In the genomic region with DNA sequence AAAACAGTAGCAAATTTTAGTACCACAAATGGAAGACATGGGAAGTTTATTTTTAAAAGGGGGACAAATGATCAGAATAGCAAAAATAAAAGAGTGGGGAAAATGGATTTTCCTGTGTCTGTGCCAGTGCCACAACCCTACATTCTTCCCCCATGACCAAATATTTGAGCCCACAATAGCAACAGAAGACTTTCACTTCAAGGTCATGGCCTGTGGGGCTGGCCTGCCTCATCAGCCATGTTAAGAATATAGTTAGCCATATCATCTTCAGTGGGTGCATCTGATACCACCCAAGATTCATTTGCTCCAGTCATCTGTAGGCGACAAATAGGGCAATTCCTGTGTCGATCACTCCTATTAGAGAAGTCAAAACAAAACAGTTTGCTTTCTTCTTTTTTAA, we compare ENCODE assay signal across 18 cellular contexts. TPM values are rescaled to one million over a fixed set of nuclear protein-coding genes. Genes with fewer than 3 reads are reported as not detected.
DNase-seq lines count a peak whose midpoint lies in the region; TF ChIP-seq lines count a peak whose summit lies in the region.
"Had no signal": no experiment of that assay in that cellular context is flagged by ENCODE, and none has a peak within 500 bp of the region (broad histone marks: within the 10 kb centered on the region; RNA-seq: fewer than 3 reads in every experiment).

No MANE protein-coding gene starts in this region.

- peaks cover 5% of the 10 kb centered on the region for H3K36me3 ChIP-seq in mammary epithelial cell (ENCODE audit: insufficient read depth, low read length)
- H3K36me3 ChIP-seq in breast epithelium, result no peaks in the 10 kb centered on the region
- peaks cover 5 to 11% (median 9%) of the 10 kb centered on the region in 3 donors for H3K36me3 ChIP-seq in tibial artery
- H3K36me3 ChIP-seq: colonic mucosa had no signal

- dilution Hi-C loops in mammary epithelial cell (cut with HindIII; ENCODE audit: low sequenced_read_pairs), result no loop called here

- H4K20me1 ChIP-seq in mammary epithelial cell (ENCODE audit: insufficient read depth, low read length), result no peaks in the 10 kb centered on the region

- 100% methylated on average over 2 of the region's 2 CpGs for WGBS in mammary epithelial cell (ENCODE audit: low coverage, missing lambda C conversion rate)

- in situ Hi-C loops in mammary epithelial cell (cut with MboI; ENCODE audit: low sequenced_read_pairs in 2 of 2), result loop anchor here in 1 of 2 donors (10.0 kb wide), 1 partner anchor 220 kb away; no protein-coding TSS in a partner anchor

- DNase-seq in mammary epithelial cell (no peak), breast epithelium (ENCODE audit: low spot score in 2 of 2) (no peak), amniotic epithelial cell (ENCODE audit: low read depth) (peak; percentile 13), hepatic stellate cell (ENCODE audit: low spot score) (peak; percentile 32), tibial artery (no peak), DMS153 treated with DMSO at 0.1 percent for 48 hours (lab: John Stamatoyannopoulos, UW; ENCODE audit: unreplicated experiment) (no peak), NCI-H1436 treated with DMSO at 0.1 percent for 48 hours (lab: John Stamatoyannopoulos, UW) (no peak), DMS79 (lab: John Stamatoyannopoulos, UW) (no peak)
- DNase-seq: anterior cingulate cortex; CD4-positive, alpha-beta T cell; colonic mucosa; NCI-H1105 treated with DMSO at 0.1 percent for 48 hours; NCI-H2171; pancreas had no signal

- no TSS peak for BruUV-seq in mammary epithelial cell (replicated peaks; lab: Mats Ljungman, UMichigan)

- H2AFZ ChIP-seq in mammary epithelial cell (ENCODE audit: low read depth, low read length), result no peak overlapping the region

- no peak for TF ChIP-seq CTCF in mammary epithelial cell (conservative IDR thresholded peaks at IDR 0.05 in 1 of 2, IDR thresholded peaks at IDR 0.05 in 1 of 2; ENCODE audit: extremely low read depth in 1 of 2, insufficient read depth in 1 of 2, low read depth in 1 of 2, low read length in 2 of 2)
- TF ChIP-seq CTCF in breast epithelium (IDR thresholded peaks at IDR 0.05), result no peak
- no peak for TF ChIP-seq CTCF in tibial artery (IDR thresholded peaks at IDR 0.05)

- intact Hi-C loops in mammary epithelial cell (cut with micrococcal nuclease), result loop anchor here (1.0 to 2.0 kb wide), 5 partner anchors 26 to 221 kb away; a partner anchor contains a TSS
- intact Hi-C loops in breast epithelium (cut with DNase I; ENCODE audit: low total_unique reads), result loop anchor here (10.0 kb wide), 1 partner anchor 100 kb away; no protein-coding TSS in a partner anchor
- intact Hi-C loops in tibial artery (cut with DNase I; ENCODE audit: low total_unique reads), result loop anchor here (5.0 kb wide), 1 partner anchor 107 kb away; no protein-coding TSS in a partner anchor

- peaks cover 3% of the 10 kb centered on the region for H3K79me2 ChIP-seq in mammary epithelial cell (ENCODE audit: insufficient read depth, low read length)

- no peak for TF ChIP-seq POLR2A in breast epithelium (IDR thresholded peaks at IDR 0.05)

- H3K4me3 ChIP-seq in mammary epithelial cell (replicated peaks in 1 of 3; ENCODE audit: insufficient read depth in 1 of 3, low read depth in 2 of 3, low read length in 3 of 3), result no peak overlapping the region
- no peak overlapping the region for H3K4me3 ChIP-seq in breast epithelium
- H3K4me3 ChIP-seq in tibial artery, result no peak overlapping the region
- H3K4me3 ChIP-seq: colonic mucosa, pancreas, smooth muscle cell had no signal

- no peak overlapping the region for H3K9ac ChIP-seq in mammary epithelial cell (ENCODE audit: insufficient read depth, low read length)

- peak overlapping the region; percentile 12 for H3K27ac ChIP-seq in mammary epithelial cell (ENCODE audit: insufficient read depth, low read depth, low read length)
- no peak overlapping the region for H3K27ac ChIP-seq in breast epithelium
- H3K27ac ChIP-seq in tibial artery, result peak overlapping the region; percentile 36 to 42
- H3K27ac ChIP-seq: colonic mucosa, pancreas had no signal

- no peak overlapping the region for H3K4me2 ChIP-seq in mammary epithelial cell (ENCODE audit: insufficient read depth, low read depth, low read length)
- H3K4me2 ChIP-seq: smooth muscle cell had no signal

- H3K9me3 ChIP-seq in mammary epithelial cell (replicated peaks; ENCODE audit: insufficient read depth, low read length) (no peaks in the 10 kb centered on the region), breast epithelium (no peaks in the 10 kb centered on the region), tibial artery (no peaks in the 10 kb centered on the region)
- H3K9me3 ChIP-seq: colonic mucosa, pancreas had no signal

- H3K27me3 ChIP-seq in mammary epithelial cell (ENCODE audit: insufficient read depth, low read length) (no peaks in the 10 kb centered on the region), breast epithelium (no peaks in the 10 kb centered on the region), tibial artery (no peaks in the 10 kb centered on the region)
- H3K27me3 ChIP-seq: colonic mucosa, pancreas had no signal

- peaks cover 18% of the 10 kb centered on the region for H3K4me1 ChIP-seq in mammary epithelial cell (ENCODE audit: insufficient read depth, low read length)
- H3K4me1 ChIP-seq in breast epithelium, result no peaks in the 10 kb centered on the region
- H3K4me1 ChIP-seq in tibial artery, result peaks cover 0 to 36% (median 8%) of the 10 kb centered on the region in 4 donors
- H3K4me1 ChIP-seq: colonic mucosa, pancreas had no signal

- CTCF ChIA-PET in mammary epithelial cell (lab: Charles Lee; ENCODE audit: low non-redundant PET), result no interaction called here

RNA-seq across cellular contexts. Expression of a gene that starts 26.3 kb away (rescaled TPM):
- total RNA-seq in mammary epithelial cell, result 10 to 100 TPM; 45.7 to 58.2 TPM
- 16.2 TPM for polyA plus RNA-seq in mammary epithelial cell
- polyA minus RNA-seq in mammary epithelial cell, result 9.1 TPM
- total RNA-seq in breast epithelium, result 10 to 100 TPM; 31.1 to 54.1 (median 45.8) TPM

RNA-seq across cellular contexts. Expression of a gene that starts 53.8 kb away (rescaled TPM):
- total RNA-seq in mammary epithelial cell (not detected), breast epithelium (100 to 1,000 TPM in 1 of 3 donors, 10 to 100 TPM in 2; 39.2 to 218 (median 51.8) TPM)
- not detected for polyA plus RNA-seq in mammary epithelial cell
- polyA minus RNA-seq in mammary epithelial cell, result not detected
- total RNA-seq: A172; CD4-positive, alpha-beta T cell; smooth muscle cell; T-helper 1 cell treated with Interleukin-12 subunit alpha and Interleukin-12 subunit beta and Interleukin-4 antibody, amounts not matched to agents 30 ng/mL and 1 ng/mL, for 36 hours had no signal
- polyA plus RNA-seq: H1, smooth muscle cell had no signal

RNA-seq across cellular contexts. Expression of a gene that starts 59.6 kb away (rescaled TPM):
- total RNA-seq in mammary epithelial cell, result 1 to 10 TPM; 6.7 to 8.2 TPM
- polyA plus RNA-seq in mammary epithelial cell, result 5.3 TPM
- 37.1 TPM for polyA minus RNA-seq in mammary epithelial cell
- total RNA-seq in breast epithelium, result 1 to 10 TPM; 6.2 to 6.6 (median 6.4) TPM

Comparison
In these comparisons a context has a peak if more than half of its experiments do, and no peak if none do; other contexts are left out.
1. H3K27ac ChIP-seq: peak in mammary epithelial cell (single experiment) and tibial artery (2 of 2); none in breast epithelium (0 of 2).
2. RNA of a gene that starts 53.8 kb away (total RNA-seq): 39.2 to 218 TPM in breast epithelium; not detected in mammary epithelial cell; every median in the first group is over 10 times any median in the second.
3. DNase-seq: peak in amniotic epithelial cell (single experiment) and hepatic stellate cell (single experiment); none in mammary epithelial cell (single experiment), breast epithelium (0 of 2), tibial artery (0 of 2), DMS153 treated with DMSO at 0.1 percent for 48 hours (single experiment), NCI-H1436 treated with DMSO at 0.1 percent for 48 hours (single experiment) and DMS79 (single experiment).